Comparison of ENCODE assay signal across 13 cellular contexts in the genomic region with DNA sequence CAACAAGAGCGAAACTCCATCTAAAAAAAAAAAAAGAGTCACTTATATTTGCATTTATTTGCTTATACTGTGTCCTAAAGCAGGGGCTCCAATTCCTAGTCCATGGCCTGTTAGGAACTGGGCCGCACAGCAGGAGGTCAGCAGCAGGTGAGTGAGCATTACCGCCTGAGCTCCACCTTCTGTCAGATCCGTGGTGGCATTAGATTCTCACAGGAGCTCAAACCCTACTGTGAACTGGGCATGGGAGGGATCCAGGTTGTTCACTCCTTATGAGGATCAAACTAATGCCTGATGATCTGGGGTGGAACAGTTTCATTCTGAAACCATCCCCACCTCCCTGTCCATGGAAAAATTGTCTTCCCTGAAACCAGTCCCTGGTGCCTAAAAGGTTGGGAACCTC. TPM values are rescaled to one million over a fixed set of nuclear protein-coding genes. Genes with fewer than 3 reads are reported as not detected.
DNase-seq lines count a peak whose midpoint lies in the region; ATAC-seq, FAIRE-seq and TF ChIP-seq lines count a peak whose summit lies in the region.
"Had no signal": no experiment of that assay in that cellular context is flagged by ENCODE, and none has a peak within 500 bp of the region (broad histone marks: within the 10 kb centered on the region; RNA-seq: fewer than 3 reads in every experiment).

No MANE protein-coding gene starts in this region.

- peaks cover 72% of the 10 kb centered on the region for H3K4me1 Mint-ChIP-seq in astrocyte (ENCODE audit: low read depth, unreplicated experiment)

- H3K4me3 ChIP-seq in astrocyte (ENCODE audit: insufficient read depth, low read depth, low read length): peak overlapping the region; percentile 2
- no peak overlapping the region for H3K4me3 ChIP-seq in lung
- no peak overlapping the region for H3K4me3 ChIP-seq in thoracic aorta
- H3K4me3 ChIP-seq: HAP-1 had no signal

- no peaks in the 10 kb centered on the region for H3K27me3 ChIP-seq in astrocyte (ENCODE audit: insufficient read depth, low read length)
- no peaks in the 10 kb centered on the region for H3K27me3 ChIP-seq in lung (ENCODE audit: control insufficient read depth, insufficient read depth)
- no peaks in the 10 kb centered on the region for H3K27me3 ChIP-seq in thoracic aorta (replicated peaks; ENCODE audit: insufficient read depth)

- H3K9ac ChIP-seq in astrocyte (ENCODE audit: low read length): peak overlapping the region; percentile 82

- H3K36me3 ChIP-seq in astrocyte (ENCODE audit: insufficient read depth, low read length): no peaks in the 10 kb centered on the region
- H3K36me3 ChIP-seq in lung (ENCODE audit: control insufficient read depth in 2 of 2, insufficient read depth in 2 of 2, low read length in 2 of 2): no peaks in the 10 kb centered on the region
- H3K36me3 ChIP-seq in thoracic aorta: no peaks in the 10 kb centered on the region
- H3K36me3 ChIP-seq: HAP-1 had no signal

- H3K79me2 ChIP-seq in astrocyte (ENCODE audit: insufficient read depth, low read length): no peaks in the 10 kb centered on the region

- peak; percentile 5 for ATAC-seq in HG03097 (IDR thresholded peaks at IDR 0.05; ENCODE audit: low FRiP score, unreplicated experiment)
- no peak for ATAC-seq in lung (ENCODE audit: insufficient read depth, low FRiP score)
- no peak for ATAC-seq in thoracic aorta (ENCODE audit: insufficient number of reproducible peaks, low FRiP score, low read depth)
- no peak for ATAC-seq in GM21786 (IDR thresholded peaks at IDR 0.05; ENCODE audit: unreplicated experiment)

- peak overlapping the region; percentile 95 for H3K27ac ChIP-seq in astrocyte (ENCODE audit: low read depth, low read length)
- peak overlapping the region; percentile 51 to 91 for H3K27ac ChIP-seq in lung (ENCODE audit: low read depth in 1 of 2, low read length in 1 of 2)
- peak overlapping the region; percentile 96 to 97 for H3K27ac ChIP-seq in thoracic aorta

- H3K27me3 Mint-ChIP-seq in astrocyte (ENCODE audit: low read depth, unreplicated experiment): no peaks in the 10 kb centered on the region

- no peak for FAIRE-seq in astrocyte (lab: Jason Lieb, UNC)
- FAIRE-seq: bronchial epithelial cell, D721Med had no signal

- 90 to 94% methylated on average over 4 of the region's 4 CpGs for WGBS in lung, 2 donors

- peak overlapping the region; percentile 63 for H3K4me2 ChIP-seq in astrocyte (ENCODE audit: low read length)

- H3K4me3 Mint-ChIP-seq in astrocyte (ENCODE audit: unreplicated experiment): peak overlapping the region; percentile 7
- H3K4me3 Mint-ChIP-seq: T-helper 1 cell treated with Interleukin-12 subunit alpha and Interleukin-12 subunit beta and Interleukin-4 antibody, amounts not matched to agents 30 μg/mL and 1 μg/mL, for 36 hours had no signal

- no peaks in the 10 kb centered on the region for H4K20me1 ChIP-seq in astrocyte (ENCODE audit: insufficient read depth, low read length)

- peak overlapping the region; percentile 100 for H3K27ac Mint-ChIP-seq in astrocyte (ENCODE audit: unreplicated experiment)
- H3K27ac Mint-ChIP-seq: T-helper 1 cell treated with Interleukin-12 subunit alpha and Interleukin-12 subunit beta and Interleukin-4 antibody, amounts not matched to agents 30 μg/mL and 1 μg/mL, for 36 hours had no signal

- H3K9me3 ChIP-seq in astrocyte (ENCODE audit: insufficient read depth, low read depth, low read length) (no peaks in the 10 kb centered on the region), lung (ENCODE audit: control insufficient read depth in 2 of 2, insufficient read depth in 1 of 2, low read length in 1 of 2) (no peaks in the 10 kb centered on the region), thoracic aorta (no peaks in the 10 kb centered on the region)
- H3K9me3 ChIP-seq: HAP-1 had no signal

- TF ChIP-seq CTCF in astrocyte (IDR thresholded peaks at IDR 0.05; ENCODE audit: insufficient read depth, low read depth, low read length) (no peak), lung (IDR thresholded peaks at IDR 0.05; ENCODE audit: control extremely low read depth, extremely low read depth) (no peak), thoracic aorta (IDR thresholded peaks at IDR 0.05) (no peak)

- peaks cover 13% of the 10 kb centered on the region for H3K36me3 Mint-ChIP-seq in astrocyte (ENCODE audit: low read depth, unreplicated experiment)

- peaks cover 55% of the 10 kb centered on the region for H3K4me1 ChIP-seq in astrocyte (ENCODE audit: insufficient read depth, low read length)
- H3K4me1 ChIP-seq in lung (ENCODE audit: control insufficient read depth in 2 of 2, insufficient read depth in 2 of 2, low read length in 2 of 2): peaks cover 22 to 30% of the 10 kb centered on the region in 2 donors
- peaks cover 59 to 84% of the 10 kb centered on the region in 2 donors for H3K4me1 ChIP-seq in thoracic aorta (ENCODE audit: control insufficient read depth in 1 of 2, low read depth in 2 of 2)

- H2AFZ ChIP-seq in astrocyte (ENCODE audit: low read depth, low read length): no peak overlapping the region

- no peak for DNase-seq in astrocyte (ENCODE audit: low read depth)
- DNase-seq in lung (ENCODE audit: low spot score): no peak
- DNase-seq in thoracic aorta (ENCODE audit: low spot score): no peak
- no peak for DNase-seq in putamen (ENCODE audit: low spot score)
- no peak for DNase-seq in NCI-H1048 (lab: John Stamatoyannopoulos, UW)
- DNase-seq: NCI-H345 had no signal

- peaks cover 3% of the 10 kb centered on the region for H3K9me3 Mint-ChIP-seq in astrocyte (ENCODE audit: unreplicated experiment)
- H3K9me3 Mint-ChIP-seq: T-helper 1 cell treated with Interleukin-12 subunit alpha and Interleukin-12 subunit beta and Interleukin-4 antibody, amounts not matched to agents 30 μg/mL and 1 μg/mL, for 36 hours had no signal

RNA-seq across cellular contexts. Expression of a gene that starts 24.9 kb away (rescaled TPM):
- 44.0 and 59.2 TPM in 2 replicates for total RNA-seq in astrocyte
- total RNA-seq in lung: 10 to 100 TPM in 1 of 2 donors, 1 to 10 TPM in 1; 9.6 to 15.9 TPM
- polyA plus RNA-seq in lung: 1 to 10 TPM; 1.3 to 5.7 TPM
- total RNA-seq in thoracic aorta: 100 to 1,000 TPM in 1 of 2 donors, 10 to 100 TPM in 1; 68.1 to 197 TPM

RNA-seq across cellular contexts. Expression of a gene that starts 45.2 kb away (rescaled TPM):
- total RNA-seq in astrocyte (0.66 and 1.4 TPM in 2 replicates), lung (10 to 100 TPM in 1 of 2 donors, 1 to 10 TPM in 1; 5.6 to 21.4 TPM), thoracic aorta (10 to 100 TPM in 1 of 2 donors, 1 to 10 TPM in 1; 8.1 to 16.7 TPM)
- polyA plus RNA-seq in lung: 1 to 10 TPM in 1 of 2 donors, under 1 TPM in 1; 0.56 to 1.7 TPM
- total RNA-seq: HT1080 had no signal
